Comparison of ENCODE assay signal across 8 cellular contexts in the genomic region with DNA sequence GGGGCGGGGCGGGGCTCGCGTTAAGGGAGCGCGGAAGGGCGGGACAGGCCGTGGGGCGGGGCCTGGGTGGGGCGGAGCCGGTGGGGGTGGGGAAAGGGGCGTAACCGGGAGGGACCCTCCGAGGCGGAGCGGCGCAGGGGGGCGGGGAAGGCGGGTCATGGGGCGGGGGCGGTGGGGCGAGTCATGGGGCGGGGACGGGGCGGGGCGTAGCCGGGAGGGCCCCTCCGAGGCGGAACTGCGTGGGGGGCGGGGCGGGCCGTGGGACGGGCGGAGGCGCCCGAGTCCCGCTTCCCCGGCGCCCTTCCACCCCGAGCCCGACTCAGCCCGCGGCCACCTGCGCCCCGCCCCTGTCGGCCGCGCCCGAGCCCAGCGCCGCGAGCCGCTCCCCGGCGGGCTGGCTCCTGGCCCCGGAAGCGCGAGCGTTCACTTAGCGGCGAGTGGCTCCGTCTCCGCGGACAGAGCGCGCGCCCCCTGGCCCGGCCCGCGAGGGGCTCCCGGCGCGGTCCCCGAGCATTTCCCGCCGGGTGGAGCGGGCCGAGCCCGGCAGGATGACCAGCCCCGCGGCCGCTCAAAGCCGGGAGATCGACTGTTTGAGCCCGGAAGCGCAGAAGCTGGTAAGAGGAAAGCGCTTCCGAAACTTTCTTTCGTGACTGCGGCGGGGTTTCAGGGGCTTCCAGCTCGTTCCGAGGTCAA.
A peak's percentile ranks its signal among the peaks of the same experiment; 100 is the strongest.
DNase-seq lines count a peak whose midpoint lies in the region; ATAC-seq and TF ChIP-seq lines count a peak whose summit lies in the region.

No MANE protein-coding gene starts in this region.

- H3K4me1 ChIP-seq in sigmoid colon = peaks cover 0 to 83% (median 74%) of the 10 kb centered on the region in 4 donors

- H3K27me3 Mint-ChIP-seq in HFFc6 (ENCODE audit: insufficient read depth) (no peaks in the 10 kb centered on the region; the same call in 1 of the 2 replicates), T-helper 17 cell (no peaks in the 10 kb centered on the region)

- TF ChIP-seq POLR2A in sigmoid colon (IDR thresholded peaks at IDR 0.05) = peak in 1 of 2 donors; percentile 34

- TF ChIP-seq CTCF in GM10248 (IDR thresholded peaks at IDR 0.05; ENCODE audit: control extremely low read depth, extremely low read depth, low read depth, missing control alignments) (no peak), HFFc6 (IDR thresholded peaks at IDR 0.05) (0 out of 2 replicates have a peak, but pooled peaks have one; percentile 11), sigmoid colon (IDR thresholded peaks at IDR 0.05) (no peak)

- WGBS in sigmoid colon, 2 donors = 1% methylated on average over 94 of the region's 94 CpGs

- H3K36me3 ChIP-seq in sigmoid colon = no peaks in the 10 kb centered on the region

- H3K9me3 Mint-ChIP-seq in HFFc6 = no peaks in the 10 kb centered on the region

- peaks cover 9% of the 10 kb centered on the region; the same call in 1 of the 2 replicates for H3K36me3 Mint-ChIP-seq in HFFc6 (ENCODE audit: low read depth)
- peaks cover 8% of the 10 kb centered on the region for H3K36me3 Mint-ChIP-seq in T-helper 17 cell (ENCODE audit: low read depth)

- peak overlapping the region; percentile 95 for H3K27ac Mint-ChIP-seq in HFFc6
- H3K27ac Mint-ChIP-seq in T-helper 17 cell = peak overlapping the region; percentile 99

- DNase-seq in GM10248 (ENCODE audit: extremely low spot score) = peak; percentile 96
- DNase-seq in HFFc6 = peak; percentile 82
- DNase-seq in NCI-H1092 treated with DMSO at 0.1 percent for 48 hours (lab: John Stamatoyannopoulos, UW) = peak; percentile 38
- DNase-seq in T-helper 17 cell = peak; percentile 93 to 99 (median 97)
- DNase-seq in amygdala (lab: John Stamatoyannopoulos, UW) = peak in 54 of 56 donors; percentile 31 to 96 (median 85)
- DNase-seq in hepatic stellate cell (ENCODE audit: low spot score) = peak; percentile 94
- DNase-seq in sigmoid colon = peak; percentile 99

- intact Hi-C loops in sigmoid colon (cut with DNase I) = loop anchor here (2.0 to 10.0 kb wide), 2 partner anchors 47 to 193 kb away; no protein-coding TSS in a partner anchor

- POLR2A ChIA-PET in GM10248 (lab: Yijun Ruan, JAX) = interaction anchor here (1.0 to 1.3 kb wide), 2 partner anchors 9 kb away, joined by 8 to 11 read pairs; no protein-coding TSS in a partner anchor

- CTCF ChIA-PET in GM10248 (lab: Yijun Ruan, JAX) = interaction anchor here (0.8 to 9.4 kb wide), 5 partner anchors 8 to 53 kb away, joined by 3 to 120 read pairs (median 3); no protein-coding TSS in a partner anchor

- H3K4me1 Mint-ChIP-seq in HFFc6 (ENCODE audit: low read depth) (peaks cover 69% of the 10 kb centered on the region), T-helper 17 cell (peaks cover 62% of the 10 kb centered on the region)

- peak overlapping the region; percentile 93 for H3K4me3 Mint-ChIP-seq in HFFc6
- peak overlapping the region; percentile 99 for H3K4me3 Mint-ChIP-seq in T-helper 17 cell

- H3K9me3 ChIP-seq in T-helper 17 cell (ENCODE audit: control insufficient read depth, low read length, poor library complexity, severe bottlenecking) = no peaks in the 10 kb centered on the region
- H3K9me3 ChIP-seq in sigmoid colon = no peaks in the 10 kb centered on the region

- H3K4me3 ChIP-seq in sigmoid colon = peak overlapping the region; percentile 78 to 97 (median 88)

- ATAC-seq in T-helper 17 cell = peak; percentile 68
- no peak for ATAC-seq in GM18858 (IDR thresholded peaks at IDR 0.05; ENCODE audit: unreplicated experiment)

- peak overlapping the region; percentile 92 to 99 (median 98) for H3K27ac ChIP-seq in sigmoid colon

- no peak for TF ChIP-seq EP300 in sigmoid colon (IDR thresholded peaks at IDR 0.05)

- no peaks in the 10 kb centered on the region for H3K27me3 ChIP-seq in sigmoid colon

Comparison
In these comparisons a context has a peak if more than half of its experiments do, and no peak if none do; other contexts are left out.
1. DNase-seq: peak in every context shown above with its lines; median percentile 99 in sigmoid colon; 97 in T-helper 17 cell; 96 in GM10248; 94 in hepatic stellate cell; 85 in amygdala; 82 in HFFc6; 38 in NCI-H1092 treated with DMSO at 0.1 percent for 48 hours.